Comparison of ENCODE assay signal across 8 cellular contexts in genomic region chr10:68406111-68406814, GRCh38. TPM values are rescaled to one million over a fixed set of nuclear protein-coding genes. Genes with fewer than 3 reads are reported as not detected.
DNase-seq lines count a peak whose midpoint lies in the region; ATAC-seq and TF ChIP-seq lines count a peak whose summit lies in the region.

No MANE protein-coding gene starts in this region.

- H3K4me1 Mint-ChIP-seq in WTC11, result peaks cover 18% of the 10 kb centered on the region

- peak overlapping the region; percentile 79 for H3K27ac Mint-ChIP-seq in WTC11

- CTCF ChIA-PET in WTC11 (lab: Charles Lee), result interaction anchor here (0.5 to 2.0 kb wide), 17 partner anchors 8 to 550 kb away, joined by 3 to 13 read pairs (median 3); partner anchors contain the start of genes ATOH7, DDX21, DNA2 and HNRNPH3

- TF ChIP-seq POLR2A in NB4 (IDR thresholded peaks at IDR 0.05; ENCODE audit: extremely low read depth, insufficient read length), result no peak

- peak overlapping the region; percentile 70 for H3K4me3 Mint-ChIP-seq in WTC11

- H3K27ac ChIP-seq in duodenal mucosa (ENCODE audit: low read depth, low read length), result peak overlapping the region; percentile 60
- peak overlapping the region; percentile 62 to 75 for H3K27ac ChIP-seq in liver (ENCODE audit: low read depth in 1 of 2, low read length in 2 of 2)

- peak overlapping the region; percentile 89 for H3K4me3 ChIP-seq in NB4 (ENCODE audit: low read depth, low read length)
- H3K4me3 ChIP-seq in duodenal mucosa (ENCODE audit: low read depth in 1 of 2, low read length in 2 of 2), result peak overlapping the region; percentile 74 to 93
- peak overlapping the region; percentile 84 to 93 (median 89) for H3K4me3 ChIP-seq in liver (ENCODE audit: low read depth in 1 of 3, low read length in 3 of 3)

- H3K4me1 ChIP-seq in duodenal mucosa (ENCODE audit: control insufficient read depth in 1 of 2, insufficient read depth in 2 of 2, low read length in 2 of 2) (peaks cover 5 to 10% of the 10 kb centered on the region in 2 donors), liver (ENCODE audit: control insufficient read depth in 4 of 4, insufficient read depth in 4 of 4, low read length in 3 of 4) (peaks cover 0 to 12% (median 5%) of the 10 kb centered on the region in 4 donors)

- POLR2A ChIA-PET in WTC11 (lab: Charles Lee), result interaction anchor here (1.0 to 1.5 kb wide), 2 partner anchors 75 to 494 kb away, joined by 4 read pairs; partner anchors contain the start of genes DDX50 and HNRNPH3

- no peaks in the 10 kb centered on the region; the same call in 1 of the 2 replicates for H3K27me3 Mint-ChIP-seq in WTC11 (ENCODE audit: low read depth)

- ATAC-seq in HG02610 (IDR thresholded peaks at IDR 0.05; ENCODE audit: unreplicated experiment), result peak; percentile 34
- ATAC-seq in WTC11, result peak; percentile 48

- H3K9me3 ChIP-seq in duodenal mucosa (ENCODE audit: control insufficient read depth in 1 of 2, low read length in 2 of 2) (no peaks in the 10 kb centered on the region), liver (ENCODE audit: control insufficient read depth in 4 of 4, low read length in 3 of 4) (no peaks in the 10 kb centered on the region)

- peak; percentile 10 to 26 (median 23) for DNase-seq in activated CD8-positive, alpha-beta memory T cell treated with anti-CD3 and anti-CD28 coated beads for 48 hours (ENCODE audit: low read depth in 2 of 3, low spot score in 2 of 3)
- no peak for DNase-seq in activated CD8-positive, alpha-beta memory T cell treated with anti-CD3 and anti-CD28 coated beads for 24 hours
- peak; percentile 79 for DNase-seq in NB4 (ENCODE audit: low read depth)
- peak; percentile 68 for DNase-seq in WTC11 (ENCODE audit: low spot score)
- peak; percentile 38 for DNase-seq in stimulated activated CD4-positive, alpha-beta T cell treated with anti-CD3 and anti-CD28 coated beads, Interleukin-4, amount 100 ng/mL, for 24 hours

- H3K27me3 ChIP-seq in duodenal mucosa (ENCODE audit: control insufficient read depth in 1 of 2, insufficient read depth in 2 of 2, low read length in 2 of 2), result no peaks in the 10 kb centered on the region
- no peaks in the 10 kb centered on the region for H3K27me3 ChIP-seq in liver (ENCODE audit: control insufficient read depth in 4 of 4, insufficient read depth in 4 of 4, low read length in 3 of 4)

- TF ChIP-seq RAD21 in liver (IDR thresholded peaks at IDR 0.05), result no peak

- H3K9me3 Mint-ChIP-seq in WTC11, result no peaks in the 10 kb centered on the region

- WGBS in liver, result under 1% methylated on average over 38 of the region's 38 CpGs

- peaks cover 0 to 2% of the 10 kb centered on the region in 2 donors for H3K36me3 ChIP-seq in duodenal mucosa (ENCODE audit: control insufficient read depth in 1 of 2, insufficient read depth in 2 of 2, low read length in 2 of 2)
- no peaks in the 10 kb centered on the region for H3K36me3 ChIP-seq in liver (ENCODE audit: control insufficient read depth in 4 of 4, insufficient read depth in 3 of 4, low read depth in 1 of 4, low read length in 3 of 4)

- no peak for TF ChIP-seq CTCF in NB4 (IDR thresholded peaks at IDR 0.05; ENCODE audit: low read depth, low read length)
- no peak for TF ChIP-seq CTCF in WTC11 (IDR thresholded peaks at IDR 0.05)
- TF ChIP-seq CTCF in liver (IDR thresholded peaks at IDR 0.05; ENCODE audit: low read depth, low read length, missing input control), result no peak

- H3K36me3 Mint-ChIP-seq in WTC11, result peaks cover 3% of the 10 kb centered on the region

- H3K9ac ChIP-seq in duodenal mucosa (ENCODE audit: low read depth in 1 of 2, low read length in 2 of 2) (peak overlapping the region; percentile 77 to 86), liver (ENCODE audit: low read depth in 1 of 2, low read length in 2 of 2) (peak overlapping the region; percentile 18 to 71)

TF ChIP-seq in WTC11, 78 proteins besides CTCF, POLR2A, EP300 and RAD21:
- TF ChIP-seq GABPB1 (CRISPR knock-in tag; IDR thresholded peaks at IDR 0.05), result 0 out of 2 replicates have a peak, but pooled peaks have one; percentile 7
- peak; percentile 44; the same call in 1 of the 2 replicates for TF ChIP-seq MAX (CRISPR knock-in tag; IDR thresholded peaks at IDR 0.05)
- no peak for TF ChIP-seq MXD4 (CRISPR knock-in tag; IDR thresholded peaks at IDR 0.05; ENCODE audit: borderline replicate concordance)
- 0 out of 2 replicates have a peak, but pooled peaks have one; percentile 11 for TF ChIP-seq FOXK1 (CRISPR knock-in tag; IDR thresholded peaks at IDR 0.05)
- no peak for TF ChIP-seq ATF6 (CRISPR knock-in tag; IDR thresholded peaks at IDR 0.05)

TF ChIP-seq in liver, 16 proteins besides CTCF, POLR2A, EP300 and RAD21:
- TF ChIP-seq YY1 (IDR thresholded peaks at IDR 0.05) (peak; percentile 32), FOXA2 (IDR thresholded peaks at IDR 0.05) (no peak)
TF ChIP-seq in liver: peak in this region for 1.

RNA-seq across cellular contexts. Expression of gene RUFY2, which starts 0.8 kb away (rescaled TPM):
- total RNA-seq in WTC11 (2021) (10.0 to 10.7 TPM (median 10.3 TPM) in 3 replicates), liver (10 to 100 TPM in 1 of 2 donors, 1 to 10 TPM in 1; 8.8 to 11.2 TPM)
- polyA plus RNA-seq in liver, result 1 to 10 TPM; 1.6 to 6.6 TPM
